Comparison of ENCODE assay signal across 7 cellular contexts in genomic region chr5:157571357-157571827, GRCh38. TPM values are rescaled to one million over a fixed set of nuclear protein-coding genes. Genes with fewer than 3 reads are reported as not detected.
DNase-seq lines count a peak whose midpoint lies in the region; ATAC-seq and TF ChIP-seq lines count a peak whose summit lies in the region.

No MANE protein-coding gene starts in this region.

- H3K18ac ChIP-seq in mesendoderm (ENCODE audit: low read length) = peak overlapping the region; percentile 92

- peaks cover 10% of the 10 kb centered on the region for H3K36me3 ChIP-seq in mesendoderm (ENCODE audit: control insufficient read depth, insufficient read depth, low read length)

- CTCF ChIA-PET in MCF 10A (lab: Yijun Ruan, JAX) = no interaction called here

- H3K23ac ChIP-seq in mesendoderm (ENCODE audit: low read length) = peak overlapping the region; percentile 7

- H3K4me2 ChIP-seq in mesendoderm (ENCODE audit: low read length) = peak overlapping the region; percentile 55

- no TSS peak for BruUV-seq in MCF 10A (replicated peaks; lab: Mats Ljungman, UMichigan)

- peak overlapping the region; percentile 28 for H2BK15ac ChIP-seq in mesendoderm (replicated peaks; ENCODE audit: low read depth)

- peak overlapping the region; percentile 17 for H2BK120ac ChIP-seq in mesendoderm (ENCODE audit: low read depth, low read length)

- TF ChIP-seq POLR2A in NB4 (IDR thresholded peaks at IDR 0.05; ENCODE audit: extremely low read depth, insufficient read length) = no peak

- H3K9ac ChIP-seq in mesendoderm (ENCODE audit: low read length) = peak overlapping the region; percentile 64

- H2BK5ac ChIP-seq in mesendoderm (ENCODE audit: low read length) = peak overlapping the region; percentile 66

- H3K79me2 ChIP-seq in mesendoderm (ENCODE audit: control insufficient read depth, insufficient read depth, low read length) = peaks cover 74% of the 10 kb centered on the region

- H3K27me3 ChIP-seq in mesendoderm (ENCODE audit: insufficient read depth, low read length, poor library complexity) = no peaks in the 10 kb centered on the region

- TF ChIP-seq CTCF in NB4 (IDR thresholded peaks at IDR 0.05; ENCODE audit: low read depth, low read length) (no peak), MCF 10A (IDR thresholded peaks at IDR 0.05; ENCODE audit: unreplicated experiment) (no peak)

- H3K56ac ChIP-seq in mesendoderm (ENCODE audit: low read length) = peak overlapping the region; percentile 78

- H3K27ac ChIP-seq in mesendoderm (ENCODE audit: low read depth, low read length) = peak overlapping the region; percentile 67

- H3K4me3 Mint-ChIP-seq in activated naive CD8-positive, alpha-beta T cell treated with anti-CD3 and anti-CD28 coated beads, Interleukin-2, amount 50 U/mL, for 24 hours = peak overlapping the region; percentile 49
- no peak overlapping the region for H3K4me3 Mint-ChIP-seq in MCF 10A (ENCODE audit: unreplicated experiment)

- ATAC-seq in GM18868 (IDR thresholded peaks at IDR 0.05; ENCODE audit: unreplicated experiment) (peak; percentile 85), HG02623 (IDR thresholded peaks at IDR 0.05; ENCODE audit: unreplicated experiment) (peak; percentile 83)
- ATAC-seq in activated naive CD8-positive, alpha-beta T cell treated with anti-CD3 and anti-CD28 coated beads, Interleukin-2, amount 50 U/mL, for 24 hours = peak; percentile 34

- peaks cover 13% of the 10 kb centered on the region for H3K36me3 Mint-ChIP-seq in activated naive CD8-positive, alpha-beta T cell treated with anti-CD3 and anti-CD28 coated beads, Interleukin-2, amount 50 U/mL, for 24 hours (ENCODE audit: low read depth)
- H3K36me3 Mint-ChIP-seq in MCF 10A (ENCODE audit: insufficient read depth, unreplicated experiment) = no peaks in the 10 kb centered on the region

- intact Hi-C loops in MCF 10A (cut with micrococcal nuclease) = loop anchor here (10.0 kb wide), 2 partner anchors 93 to 143 kb away; no protein-coding TSS in a partner anchor

- H3K4me3 ChIP-seq in NB4 (ENCODE audit: low read depth, low read length) (no peak overlapping the region), mesendoderm (ENCODE audit: low read length) (no peak overlapping the region)

- H3K4ac ChIP-seq in mesendoderm (ENCODE audit: low read depth, low read length) = peak overlapping the region; percentile 78

- H3K4me1 ChIP-seq in mesendoderm (ENCODE audit: control insufficient read depth, low read depth, low read length) = peaks cover 9% of the 10 kb centered on the region

- peaks cover 13% of the 10 kb centered on the region for H3K79me1 ChIP-seq in mesendoderm (ENCODE audit: low read length)

- POLR2A ChIA-PET in MCF 10A (lab: Yijun Ruan, JAX) = interaction anchor here (0.6 kb wide), 1 partner anchor 9 kb away, joined by 4 read pairs; no protein-coding TSS in a partner anchor

- peak overlapping the region; percentile 71 for H3K27ac Mint-ChIP-seq in activated naive CD8-positive, alpha-beta T cell treated with anti-CD3 and anti-CD28 coated beads, Interleukin-2, amount 50 U/mL, for 24 hours
- H3K27ac Mint-ChIP-seq in MCF 10A (ENCODE audit: low read depth, unreplicated experiment) = no peak overlapping the region

- no peak overlapping the region for H4K5ac ChIP-seq in mesendoderm (ENCODE audit: low read length)

- H2AK5ac ChIP-seq in mesendoderm (ENCODE audit: low read length) = peak overlapping the region; percentile 61

- H3K27me3 Mint-ChIP-seq in activated naive CD8-positive, alpha-beta T cell treated with anti-CD3 and anti-CD28 coated beads, Interleukin-2, amount 50 U/mL, for 24 hours = peaks cover 36% of the 10 kb centered on the region
- H3K27me3 Mint-ChIP-seq in MCF 10A (ENCODE audit: insufficient read depth, unreplicated experiment) = no peaks in the 10 kb centered on the region

- WGBS in mesendoderm (ENCODE audit: extremely low coverage, insufficient coverage, low lambda C conversion rate) = no CpG with 5 or more reads among the region's 6 CpGs

- peaks cover 65% of the 10 kb centered on the region for H3K4me1 Mint-ChIP-seq in activated naive CD8-positive, alpha-beta T cell treated with anti-CD3 and anti-CD28 coated beads, Interleukin-2, amount 50 U/mL, for 24 hours
- peaks cover 6% of the 10 kb centered on the region for H3K4me1 Mint-ChIP-seq in MCF 10A (ENCODE audit: insufficient read depth, unreplicated experiment)

- no peak overlapping the region for H4K8ac ChIP-seq in mesendoderm (ENCODE audit: low read depth, low read length)

- DNase-seq in NB4 (ENCODE audit: low read depth) (peak; percentile 73), mesendoderm (peak; percentile 99), KG1 (lab: John Stamatoyannopoulos, UW) (no peak), MCF 10A (ENCODE audit: unreplicated experiment) (no peak)
- DNase-seq in activated naive CD8-positive, alpha-beta T cell treated with anti-CD3 and anti-CD28 coated beads, Interleukin-2, amount 50 U/mL, for 24 hours = no peak

- H3K9me3 Mint-ChIP-seq in activated naive CD8-positive, alpha-beta T cell treated with anti-CD3 and anti-CD28 coated beads, Interleukin-2, amount 50 U/mL, for 24 hours = no peaks in the 10 kb centered on the region
- H3K9me3 Mint-ChIP-seq in MCF 10A (ENCODE audit: unreplicated experiment) = no peaks in the 10 kb centered on the region

RNA-seq across cellular contexts. Expression of gene ADAM19, which starts 4.2 kb away (rescaled TPM):
- polyA plus RNA-seq in mesendoderm (2013, experiment 1 of 2) = 126 TPM
- polyA plus RNA-seq in mesendoderm (2013, experiment 2 of 2) = 123 TPM
- total RNA-seq in MCF 10A (2022) = 0.47 and 0.96 TPM in 2 replicates

Comparison
In these comparisons a context has a peak if more than half of its experiments do, and no peak if none do; other contexts are left out.
1. ATAC-seq: peak in every context shown above with its lines; median percentile 85 in GM18868; 83 in HG02623; 34 in activated naive CD8-positive, alpha-beta T cell treated with anti-CD3 and anti-CD28 coated beads, Interleukin-2, amount 50 U/mL, for 24 hours.
2. DNase-seq: peak in NB4 (single experiment) and mesendoderm (single experiment); none in activated naive CD8-positive, alpha-beta T cell treated with anti-CD3 and anti-CD28 coated beads, Interleukin-2, amount 50 U/mL, for 24 hours (single experiment), KG1 (single experiment) and MCF 10A (single experiment).